10 cellular contexts compared by ENCODE assay signal in the genomic region with DNA sequence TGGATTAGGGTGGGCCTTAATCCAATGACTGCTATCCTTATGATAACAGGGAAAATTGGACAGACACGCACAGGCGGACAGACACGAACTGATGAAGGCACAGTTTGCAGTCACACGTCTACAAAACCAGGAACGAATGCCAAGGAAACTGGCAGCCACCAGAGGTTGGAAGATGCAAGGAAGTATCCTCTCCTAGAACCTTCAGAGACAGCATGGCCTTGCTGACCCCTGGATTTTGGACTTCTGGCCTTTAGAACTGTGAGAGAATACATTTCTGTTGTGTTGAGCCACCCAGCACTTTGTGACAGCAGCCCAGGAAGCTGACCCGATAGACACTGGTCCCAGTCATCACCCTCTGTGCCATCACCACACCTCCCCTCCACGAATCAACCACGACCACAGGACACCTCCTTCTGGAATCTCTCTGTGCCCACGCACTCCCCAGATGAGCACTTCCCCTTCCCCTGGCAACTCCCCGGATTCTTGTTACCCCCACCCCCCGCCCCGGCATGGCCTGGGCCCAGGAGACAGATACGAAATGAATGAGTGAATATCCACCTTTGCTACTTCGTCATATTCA. TPM values are rescaled to one million over a fixed set of nuclear protein-coding genes. Genes with fewer than 3 reads are reported as not detected.
DNase-seq lines count a peak whose midpoint lies in the region; ATAC-seq, FAIRE-seq and TF ChIP-seq lines count a peak whose summit lies in the region.
"Had no signal": no experiment of that assay in that cellular context is flagged by ENCODE, and none has a peak within 500 bp of the region (broad histone marks: within the 10 kb centered on the region; RNA-seq: fewer than 3 reads in every experiment).

No MANE protein-coding gene starts in this region.

- H3K4me1 ChIP-seq in BLaER1 treated with 17β-estradiol and CSF1 and Interleukin-3, amounts not matched to agents 10 nM and 100 nM: peaks cover 75 to 87% (median 82%) of the 10 kb centered on the region in 10 experiments

- H3K4me3 Mint-ChIP-seq in naive thymus-derived CD8-positive, alpha-beta T cell: peak overlapping the region; percentile 73 to 90 (median 84)

- POLR2A ChIA-PET in naive thymus-derived CD8-positive, alpha-beta T cell (lab: Charles Lee): interaction anchor here (0.9 to 4.6 kb wide), 10 partner anchors 10 to 115 kb away, joined by 3 to 99 read pairs (median 16); a partner anchor contains a TSS

- H3K27ac Mint-ChIP-seq in naive thymus-derived CD8-positive, alpha-beta T cell: peak overlapping the region; percentile 84 to 99 (median 96)

- peak overlapping the region in 9 of 10 experiments; percentile 21 to 58 (median 41); a peak in 13 of 20 replicates for H3K4me3 ChIP-seq in BLaER1 treated with 17β-estradiol and CSF1 and Interleukin-3, amounts not matched to agents 10 nM and 100 nM
- H3K4me3 ChIP-seq in Jurkat, Clone E6-1 (ENCODE audit: low read length): peak overlapping the region; percentile 25
- peak overlapping the region; percentile 29 for H3K4me3 ChIP-seq in astrocyte of the cerebellum (ENCODE audit: low read depth, low read length)

- in situ Hi-C loops in astrocyte of the cerebellum (cut with HindIII; ENCODE audit: low sequenced_read_pairs): no loop called here

- peaks cover 37 to 79% (median 73%) of the 10 kb centered on the region in 4 donors for H3K4me1 Mint-ChIP-seq in naive thymus-derived CD8-positive, alpha-beta T cell

- no peaks in the 10 kb centered on the region for H3K27me3 ChIP-seq in BLaER1 treated with 17β-estradiol and CSF1 and Interleukin-3, amounts not matched to agents 10 nM and 100 nM

- H3K36me3 ChIP-seq in BLaER1 treated with 17β-estradiol and CSF1 and Interleukin-3, amounts not matched to agents 10 nM and 100 nM: peaks cover 0 to 23% (median 9%) of the 10 kb centered on the region in 11 experiments; a peak in 8 of 22 replicates

- H3K27me3 Mint-ChIP-seq in naive thymus-derived CD8-positive, alpha-beta T cell: no peaks in the 10 kb centered on the region

- H3K9ac ChIP-seq in BLaER1 treated with 17β-estradiol and CSF1 and Interleukin-3, amounts not matched to agents 10 nM and 100 nM: peak overlapping the region; percentile 50 to 100 (median 69); a peak in 21 of 22 replicates

- no peak for TF ChIP-seq CTCF in astrocyte of the cerebellum (IDR thresholded peaks at IDR 0.05; ENCODE audit: low read depth, low read length, missing control alignments)

- no peaks in the 10 kb centered on the region for H3K9me3 Mint-ChIP-seq in naive thymus-derived CD8-positive, alpha-beta T cell

- H3K4me2 ChIP-seq in BLaER1 treated with 17β-estradiol and CSF1 and Interleukin-3, amounts not matched to agents 10 nM and 100 nM: peak overlapping the region; percentile 80 to 99 (median 97)

- H3K9me3 ChIP-seq in BLaER1 treated with 17β-estradiol and CSF1 and Interleukin-3, amounts not matched to agents 10 nM and 100 nM (replicated peaks in 1 of 11): no peaks in the 10 kb centered on the region

- H3K27ac ChIP-seq in BLaER1 treated with 17β-estradiol and CSF1 and Interleukin-3, amounts not matched to agents 10 nM and 100 nM: peak overlapping the region in 10 of 11 experiments; percentile 24 to 71 (median 50); a peak in 16 of 22 replicates

- no peak for DNase-seq in Jurkat, Clone E6-1 (ENCODE audit: low read depth, low spot score)
- DNase-seq in astrocyte of the cerebellum (ENCODE audit: low read depth) (no peak), urothelium cell line (ENCODE audit: low spot score) (no peak)
- no peak for DNase-seq in naive thymus-derived CD8-positive, alpha-beta T cell
- no peak for DNase-seq in central memory CD4-positive, alpha-beta T cell
- DNase-seq: NCI-H2081 treated with DMSO at 0.1 percent for 48 hours had no signal

- no peak for ATAC-seq in naive thymus-derived CD8-positive, alpha-beta T cell
- ATAC-seq in GM21786 (IDR thresholded peaks at IDR 0.05; ENCODE audit: unreplicated experiment) (no peak), HG03457 (IDR thresholded peaks at IDR 0.05; ENCODE audit: unreplicated experiment) (no peak)

- peaks cover 65 to 85% (median 81%) of the 10 kb centered on the region in 11 experiments for H4K20me1 ChIP-seq in BLaER1 treated with 17β-estradiol and CSF1 and Interleukin-3, amounts not matched to agents 10 nM and 100 nM

- peaks cover 0 to 2% (median 0%) of the 10 kb centered on the region in 3 donors for H3K36me3 Mint-ChIP-seq in naive thymus-derived CD8-positive, alpha-beta T cell

- FAIRE-seq in urothelium cell line (lab: Jason Lieb, UNC): no peak

RNA-seq across cellular contexts. Expression of a gene that starts 18.7 kb away (rescaled TPM):
- 0.73 TPM for polyA plus RNA-seq in Jurkat, Clone E6-1 (2012; ENCODE audit: insufficient read depth, insufficient read length)
- 1 to 10 TPM; 4.1 to 4.9 TPM for total RNA-seq in naive thymus-derived CD8-positive, alpha-beta T cell
- not detected for polyA plus RNA-seq in naive thymus-derived CD8-positive, alpha-beta T cell
- total RNA-seq: H4 had no signal

RNA-seq across cellular contexts. Expression of a gene that starts 23.9 kb away (rescaled TPM):
- polyA plus RNA-seq in Jurkat, Clone E6-1 (2012; ENCODE audit: insufficient read depth, insufficient read length): 36.5 TPM
- total RNA-seq in naive thymus-derived CD8-positive, alpha-beta T cell: 10 to 100 TPM; 93.7 to 99.9 TPM
- polyA plus RNA-seq in naive thymus-derived CD8-positive, alpha-beta T cell: 10 to 100 TPM; 14.1 to 35.5 (median 29.4) TPM
